In the genomic region with DNA sequence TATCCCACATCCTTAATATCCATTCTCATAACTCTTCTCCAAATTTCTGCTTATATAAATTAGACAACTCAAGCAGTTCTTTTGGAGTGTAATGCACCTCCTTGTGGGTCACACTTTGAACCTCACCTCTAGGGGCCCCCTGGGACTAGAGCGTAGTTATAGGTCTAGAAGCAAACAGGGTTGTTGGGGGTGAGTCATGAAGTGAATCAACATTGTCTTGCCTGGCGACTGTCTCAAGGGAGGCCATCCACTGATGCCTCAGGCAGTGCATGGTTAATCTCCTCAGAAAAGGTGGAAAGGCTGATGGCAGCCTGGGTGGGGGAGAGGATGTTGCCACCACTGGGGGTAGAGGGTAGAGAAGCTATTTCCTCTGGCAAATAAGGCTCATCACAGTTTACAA, we compare ENCODE assay signal across 14 cellular contexts.
DNase-seq lines count a peak whose midpoint lies in the region; ATAC-seq and TF ChIP-seq lines count a peak whose summit lies in the region.
"Had no signal": no experiment of that assay in that cellular context is flagged by ENCODE, and none has a peak within 500 bp of the region (broad histone marks: within the 10 kb centered on the region; RNA-seq: fewer than 3 reads in every experiment).

No MANE protein-coding gene starts in this region.

- intact Hi-C loops in posterior vena cava (cut with DNase I): no loop called here

- peaks cover 8% of the 10 kb centered on the region for H3K4me1 Mint-ChIP-seq in WTC11
- H3K4me1 Mint-ChIP-seq: naive thymus-derived CD4-positive, alpha-beta T cell had no signal

- H3K36me3 Mint-ChIP-seq in WTC11: no peaks in the 10 kb centered on the region
- H3K36me3 Mint-ChIP-seq: naive thymus-derived CD4-positive, alpha-beta T cell had no signal

- H3K27ac Mint-ChIP-seq in WTC11: no peak overlapping the region
- H3K27ac Mint-ChIP-seq: naive thymus-derived CD4-positive, alpha-beta T cell had no signal

- no peaks in the 10 kb centered on the region; the same call in none of the 2 replicates for H3K27me3 Mint-ChIP-seq in WTC11 (ENCODE audit: low read depth)

- DNase-seq in DMS53 (lab: John Stamatoyannopoulos, UW) (peak; percentile 80), HK-2 (ENCODE audit: unreplicated experiment) (peak; percentile 30), WTC11 (ENCODE audit: low spot score) (no peak), iris pigment epithelial cell (ENCODE audit: low read depth) (peak; percentile 42), T-helper 2 cell (no peak), posterior vena cava (ENCODE audit: low spot score) (no peak)
- DNase-seq: adrenal gland; DMS79 treated with DMSO at 0.1 percent for 48 hours; effector memory CD4-positive, alpha-beta T cell; naive thymus-derived CD4-positive, alpha-beta T cell; NCI-H510A treated with DMSO at 0.1 percent for 48 hours; small intestine had no signal

- H3K9me3 Mint-ChIP-seq in WTC11: 0 out of 2 replicates have a peak, but pooled peaks cover 10% of the 10 kb centered on the region
- H3K9me3 Mint-ChIP-seq: naive thymus-derived CD4-positive, alpha-beta T cell had no signal

- peak; percentile 80 for ATAC-seq in WTC11
- ATAC-seq in HG03354 (IDR thresholded peaks at IDR 0.05; ENCODE audit: poor library complexity, severe bottlenecking, unreplicated experiment): no peak
- no peak for ATAC-seq in GM21786 (IDR thresholded peaks at IDR 0.05; ENCODE audit: unreplicated experiment)
- ATAC-seq: naive thymus-derived CD4-positive, alpha-beta T cell had no signal

- POLR2A ChIA-PET in WTC11 (lab: Charles Lee): no interaction called here

- no peak for TF ChIP-seq CTCF in WTC11 (IDR thresholded peaks at IDR 0.05)

- CTCF ChIA-PET in WTC11 (lab: Charles Lee): no interaction called here

- H3K4me3 Mint-ChIP-seq in WTC11: no peak overlapping the region
- H3K4me3 Mint-ChIP-seq: naive thymus-derived CD4-positive, alpha-beta T cell had no signal

TF ChIP-seq in WTC11, 78 proteins besides CTCF, POLR2A, EP300 and RAD21:
- TF ChIP-seq, protein P1, sequence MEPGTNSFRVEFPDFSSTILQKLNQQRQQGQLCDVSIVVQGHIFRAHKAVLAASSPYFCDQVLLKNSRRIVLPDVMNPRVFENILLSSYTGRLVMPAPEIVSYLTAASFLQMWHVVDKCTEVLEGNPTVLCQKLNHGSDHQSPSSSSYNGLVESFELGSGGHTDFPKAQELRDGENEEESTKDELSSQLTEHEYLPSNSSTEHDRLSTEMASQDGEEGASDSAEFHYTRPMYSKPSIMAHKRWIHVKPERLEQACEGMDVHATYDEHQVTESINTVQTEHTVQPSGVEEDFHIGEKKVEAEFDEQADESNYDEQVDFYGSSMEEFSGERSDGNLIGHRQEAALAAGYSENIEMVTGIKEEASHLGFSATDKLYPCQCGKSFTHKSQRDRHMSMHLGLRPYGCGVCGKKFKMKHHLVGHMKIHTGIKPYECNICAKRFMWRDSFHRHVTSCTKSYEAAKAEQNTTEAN (CRISPR knock-in tag; IDR thresholded peaks at IDR 0.05): no peak
- TF ChIP-seq, protein P2, sequence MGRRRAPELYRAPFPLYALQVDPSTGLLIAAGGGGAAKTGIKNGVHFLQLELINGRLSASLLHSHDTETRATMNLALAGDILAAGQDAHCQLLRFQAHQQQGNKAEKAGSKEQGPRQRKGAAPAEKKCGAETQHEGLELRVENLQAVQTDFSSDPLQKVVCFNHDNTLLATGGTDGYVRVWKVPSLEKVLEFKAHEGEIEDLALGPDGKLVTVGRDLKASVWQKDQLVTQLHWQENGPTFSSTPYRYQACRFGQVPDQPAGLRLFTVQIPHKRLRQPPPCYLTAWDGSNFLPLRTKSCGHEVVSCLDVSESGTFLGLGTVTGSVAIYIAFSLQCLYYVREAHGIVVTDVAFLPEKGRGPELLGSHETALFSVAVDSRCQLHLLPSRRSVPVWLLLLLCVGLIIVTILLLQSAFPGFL (CRISPR knock-in tag; IDR thresholded peaks at IDR 0.05; ENCODE audit: borderline replicate concordance): no peak
- TF ChIP-seq, protein P3, sequence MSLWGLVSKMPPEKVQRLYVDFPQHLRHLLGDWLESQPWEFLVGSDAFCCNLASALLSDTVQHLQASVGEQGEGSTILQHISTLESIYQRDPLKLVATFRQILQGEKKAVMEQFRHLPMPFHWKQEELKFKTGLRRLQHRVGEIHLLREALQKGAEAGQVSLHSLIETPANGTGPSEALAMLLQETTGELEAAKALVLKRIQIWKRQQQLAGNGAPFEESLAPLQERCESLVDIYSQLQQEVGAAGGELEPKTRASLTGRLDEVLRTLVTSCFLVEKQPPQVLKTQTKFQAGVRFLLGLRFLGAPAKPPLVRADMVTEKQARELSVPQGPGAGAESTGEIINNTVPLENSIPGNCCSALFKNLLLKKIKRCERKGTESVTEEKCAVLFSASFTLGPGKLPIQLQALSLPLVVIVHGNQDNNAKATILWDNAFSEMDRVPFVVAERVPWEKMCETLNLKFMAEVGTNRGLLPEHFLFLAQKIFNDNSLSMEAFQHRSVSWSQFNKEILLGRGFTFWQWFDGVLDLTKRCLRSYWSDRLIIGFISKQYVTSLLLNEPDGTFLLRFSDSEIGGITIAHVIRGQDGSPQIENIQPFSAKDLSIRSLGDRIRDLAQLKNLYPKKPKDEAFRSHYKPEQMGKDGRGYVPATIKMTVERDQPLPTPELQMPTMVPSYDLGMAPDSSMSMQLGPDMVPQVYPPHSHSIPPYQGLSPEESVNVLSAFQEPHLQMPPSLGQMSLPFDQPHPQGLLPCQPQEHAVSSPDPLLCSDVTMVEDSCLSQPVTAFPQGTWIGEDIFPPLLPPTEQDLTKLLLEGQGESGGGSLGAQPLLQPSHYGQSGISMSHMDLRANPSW (CRISPR knock-in tag; conservative IDR thresholded peaks at IDR 0.05; ENCODE audit: low read depth): no peak
- TF ChIP-seq, protein P4, sequence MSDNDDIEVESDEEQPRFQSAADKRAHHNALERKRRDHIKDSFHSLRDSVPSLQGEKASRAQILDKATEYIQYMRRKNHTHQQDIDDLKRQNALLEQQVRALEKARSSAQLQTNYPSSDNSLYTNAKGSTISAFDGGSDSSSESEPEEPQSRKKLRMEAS (CRISPR knock-in tag; IDR thresholded peaks at IDR 0.05): no peak
- TF ChIP-seq, protein P5, sequence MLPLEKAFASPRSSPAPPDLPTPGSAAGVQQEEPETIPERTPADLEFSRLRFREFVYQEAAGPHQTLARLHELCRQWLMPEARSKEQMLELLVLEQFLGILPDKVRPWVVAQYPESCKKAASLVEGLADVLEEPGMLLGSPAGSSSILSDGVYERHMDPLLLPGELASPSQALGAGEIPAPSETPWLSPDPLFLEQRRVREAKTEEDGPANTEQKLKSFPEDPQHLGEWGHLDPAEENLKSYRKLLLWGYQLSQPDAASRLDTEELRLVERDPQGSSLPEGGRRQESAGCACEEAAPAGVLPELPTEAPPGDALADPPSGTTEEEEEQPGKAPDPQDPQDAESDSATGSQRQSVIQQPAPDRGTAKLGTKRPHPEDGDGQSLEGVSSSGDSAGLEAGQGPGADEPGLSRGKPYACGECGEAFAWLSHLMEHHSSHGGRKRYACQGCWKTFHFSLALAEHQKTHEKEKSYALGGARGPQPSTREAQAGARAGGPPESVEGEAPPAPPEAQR (CRISPR knock-in tag; IDR thresholded peaks at IDR 0.05): no peak
- TF ChIP-seq ZNF671 (CRISPR knock-in tag; IDR thresholded peaks at IDR 0.05) (no peak), ZNF219 (CRISPR knock-in tag; IDR thresholded peaks at IDR 0.05; ENCODE audit: borderline replicate concordance) (no peak), SMAD3 (CRISPR knock-in tag; IDR thresholded peaks at IDR 0.05; ENCODE audit: borderline replicate concordance) (no peak), FOXP1 (CRISPR knock-in tag; IDR thresholded peaks at IDR 0.05; ENCODE audit: borderline replicate concordance) (no peak), NR2C2 (CRISPR knock-in tag; IDR thresholded peaks at IDR 0.05) (no peak), SOX15 (CRISPR knock-in tag; IDR thresholded peaks at IDR 0.05) (no peak), NR1H2 (CRISPR knock-in tag; IDR thresholded peaks at IDR 0.05) (no peak), ZNF138 (CRISPR knock-in tag; conservative IDR thresholded peaks at IDR 0.05) (no peak), SMAD4 (CRISPR knock-in tag; IDR thresholded peaks at IDR 0.05) (no peak)
- TF ChIP-seq, protein P6, sequence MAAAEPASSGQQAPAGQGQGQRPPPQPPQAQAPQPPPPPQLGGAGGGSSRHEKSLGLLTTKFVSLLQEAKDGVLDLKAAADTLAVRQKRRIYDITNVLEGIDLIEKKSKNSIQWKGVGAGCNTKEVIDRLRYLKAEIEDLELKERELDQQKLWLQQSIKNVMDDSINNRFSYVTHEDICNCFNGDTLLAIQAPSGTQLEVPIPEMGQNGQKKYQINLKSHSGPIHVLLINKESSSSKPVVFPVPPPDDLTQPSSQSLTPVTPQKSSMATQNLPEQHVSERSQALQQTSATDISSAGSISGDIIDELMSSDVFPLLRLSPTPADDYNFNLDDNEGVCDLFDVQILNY (CRISPR knock-in tag; IDR thresholded peaks at IDR 0.05): no peak
- TF ChIP-seq, protein P7, sequence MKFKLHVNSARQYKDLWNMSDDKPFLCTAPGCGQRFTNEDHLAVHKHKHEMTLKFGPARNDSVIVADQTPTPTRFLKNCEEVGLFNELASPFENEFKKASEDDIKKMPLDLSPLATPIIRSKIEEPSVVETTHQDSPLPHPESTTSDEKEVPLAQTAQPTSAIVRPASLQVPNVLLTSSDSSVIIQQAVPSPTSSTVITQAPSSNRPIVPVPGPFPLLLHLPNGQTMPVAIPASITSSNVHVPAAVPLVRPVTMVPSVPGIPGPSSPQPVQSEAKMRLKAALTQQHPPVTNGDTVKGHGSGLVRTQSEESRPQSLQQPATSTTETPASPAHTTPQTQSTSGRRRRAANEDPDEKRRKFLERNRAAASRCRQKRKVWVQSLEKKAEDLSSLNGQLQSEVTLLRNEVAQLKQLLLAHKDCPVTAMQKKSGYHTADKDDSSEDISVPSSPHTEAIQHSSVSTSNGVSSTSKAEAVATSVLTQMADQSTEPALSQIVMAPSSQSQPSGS (CRISPR knock-in tag; IDR thresholded peaks at IDR 0.05; ENCODE audit: borderline replicate concordance, low read depth): no peak
- TF ChIP-seq, protein P8, sequence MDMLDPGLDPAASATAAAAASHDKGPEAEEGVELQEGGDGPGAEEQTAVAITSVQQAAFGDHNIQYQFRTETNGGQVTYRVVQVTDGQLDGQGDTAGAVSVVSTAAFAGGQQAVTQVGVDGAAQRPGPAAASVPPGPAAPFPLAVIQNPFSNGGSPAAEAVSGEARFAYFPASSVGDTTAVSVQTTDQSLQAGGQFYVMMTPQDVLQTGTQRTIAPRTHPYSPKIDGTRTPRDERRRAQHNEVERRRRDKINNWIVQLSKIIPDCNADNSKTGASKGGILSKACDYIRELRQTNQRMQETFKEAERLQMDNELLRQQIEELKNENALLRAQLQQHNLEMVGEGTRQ (CRISPR knock-in tag; IDR thresholded peaks at IDR 0.05): no peak

Comparison
In these comparisons a context has a peak if more than half of its experiments do, and no peak if none do; other contexts are left out.
1. DNase-seq: peak in DMS53 (single experiment), HK-2 (single experiment) and iris pigment epithelial cell (single experiment); none in WTC11 (single experiment), T-helper 2 cell (0 of 5) and posterior vena cava (single experiment).